ENCODE assay signal across 8 cellular contexts in genomic region chr6:18122128-18123093, GRCh38. TPM values are rescaled to one million over a fixed set of nuclear protein-coding genes. Genes with fewer than 3 reads are reported as not detected.
DNase-seq lines count a peak whose midpoint lies in the region; ATAC-seq and TF ChIP-seq lines count a peak whose summit lies in the region.

NHLRC1 (minus strand) TSS chr6:18122677; CDS start chr6:18122606, 71 bp downstream.

- ATAC-seq in GM19043 (IDR thresholded peaks at IDR 0.05; ENCODE audit: low read depth, unreplicated experiment) (peak; percentile 99), HG03432 (IDR thresholded peaks at IDR 0.05; ENCODE audit: unreplicated experiment) (peak; percentile 99)
- peak; percentile 99 for ATAC-seq in activated T-helper 17 cell treated with anti-CD3 and anti-CD28 coated beads, Interleukin-2, amount 50 U/mL, for 72 hours (replicated peaks)
- peak; percentile 100 for ATAC-seq in naive thymus-derived CD4-positive, alpha-beta T cell

- peaks cover 16% of the 10 kb centered on the region for H3K27me3 Mint-ChIP-seq in activated T-helper 17 cell treated with anti-CD3 and anti-CD28 coated beads, Interleukin-2, amount 50 U/mL, for 72 hours
- peaks cover 0 to 65% (median 7%) of the 10 kb centered on the region in 5 donors for H3K27me3 Mint-ChIP-seq in naive thymus-derived CD4-positive, alpha-beta T cell

- no peaks in the 10 kb centered on the region for H3K9me3 ChIP-seq in OCI-LY3 (ENCODE audit: insufficient read depth, low read length)
- H3K9me3 ChIP-seq in naive thymus-derived CD4-positive, alpha-beta T cell (ENCODE audit: control insufficient read depth in 2 of 3, low read length in 3 of 3): peaks cover 0 to 6% (median 0%) of the 10 kb centered on the region in 3 experiments

- no peaks in the 10 kb centered on the region for H4K20me1 ChIP-seq in OCI-LY3 (ENCODE audit: insufficient read depth, low read length)

- H3K9me3 Mint-ChIP-seq in activated T-helper 17 cell treated with anti-CD3 and anti-CD28 coated beads, Interleukin-2, amount 50 U/mL, for 72 hours: no peaks in the 10 kb centered on the region
- H3K9me3 Mint-ChIP-seq in naive thymus-derived CD4-positive, alpha-beta T cell: peaks cover 0 to 35% (median 5%) of the 10 kb centered on the region in 11 donors

- POLR2A ChIA-PET in naive thymus-derived CD4-positive, alpha-beta T cell (lab: Charles Lee): interaction anchor here (1.2 kb wide), 1 partner anchor 415 kb away, joined by 3 read pairs; the partner anchor contains the start of gene NUP153

- no peak within 1 kb of the TSS for H3K27ac ChIP-seq in OCI-LY3 (ENCODE audit: low read length)
- H3K27ac ChIP-seq in naive thymus-derived CD4-positive, alpha-beta T cell (ENCODE audit: low read depth, low read length): no peak within 1 kb of the TSS

- H3K9ac ChIP-seq in OCI-LY3 (ENCODE audit: low read length): no peak within 1 kb of the TSS

- H3K4me1 Mint-ChIP-seq in activated T-helper 17 cell treated with anti-CD3 and anti-CD28 coated beads, Interleukin-2, amount 50 U/mL, for 72 hours: peaks cover 5% of the 10 kb centered on the region
- H3K4me1 Mint-ChIP-seq in naive thymus-derived CD4-positive, alpha-beta T cell: peaks cover 0 to 15% (median 8%) of the 10 kb centered on the region in 7 donors

- no peaks in the 10 kb centered on the region for H3K79me2 ChIP-seq in OCI-LY3 (ENCODE audit: low read length)

- intact Hi-C loops in naive thymus-derived CD4-positive, alpha-beta T cell (cut with micrococcal nuclease): loop anchor here (1.0 to 10.0 kb wide), 5 partner anchors 32 to 968 kb away; partner anchors contain the start of genes KDM1B (in 2 of the 2), TPMT (in 2 of the 2) and KIF13A (in 1 of the 2)

- H3K27ac Mint-ChIP-seq in activated T-helper 17 cell treated with anti-CD3 and anti-CD28 coated beads, Interleukin-2, amount 50 U/mL, for 72 hours: no peak within 1 kb of the TSS
- H3K27ac Mint-ChIP-seq in naive thymus-derived CD4-positive, alpha-beta T cell: peak within 1 kb of the TSS; percentile 6 to 87 (median 53)

- no peaks in the 10 kb centered on the region for H3K4me1 ChIP-seq in OCI-LY3 (ENCODE audit: low read length)
- H3K4me1 ChIP-seq in naive thymus-derived CD4-positive, alpha-beta T cell (ENCODE audit: control insufficient read depth in 2 of 2, insufficient read depth in 2 of 2, low read length in 2 of 2): peaks cover 5 to 8% of the 10 kb centered on the region in 2 donors

- no peak within 1 kb of the TSS for H3K4me2 ChIP-seq in OCI-LY3 (ENCODE audit: low read length)

- no peak within 1 kb of the TSS for H3K4me3 ChIP-seq in OCI-LY3 (ENCODE audit: low read length)
- peak within 1 kb of the TSS; percentile 45 for H3K4me3 ChIP-seq in fibroblast of mammary gland (ENCODE audit: control insufficient read depth, low read depth, low read length)
- H3K4me3 ChIP-seq in naive thymus-derived CD4-positive, alpha-beta T cell (ENCODE audit: low read length): peak within 1 kb of the TSS; percentile 63

- TF ChIP-seq CTCF in OCI-LY3 (IDR thresholded peaks at IDR 0.05; ENCODE audit: low read depth, low read length) (peak; percentile 17; the same call in 1 of the 2 replicates), fibroblast of mammary gland (conservative IDR thresholded peaks at IDR 0.05; ENCODE audit: control insufficient read depth, insufficient read depth, low read depth, low read length) (peak; percentile 79)

- H3K36me3 Mint-ChIP-seq in activated T-helper 17 cell treated with anti-CD3 and anti-CD28 coated beads, Interleukin-2, amount 50 U/mL, for 72 hours (ENCODE audit: low read depth): no peaks in the 10 kb centered on the region
- H3K36me3 Mint-ChIP-seq in naive thymus-derived CD4-positive, alpha-beta T cell: peaks cover 0 to 12% (median 3%) of the 10 kb centered on the region in 5 donors

- DNase-seq in AG08396 (ENCODE audit: low spot score): peak; percentile 91
- peak; percentile 85 for DNase-seq in fibroblast of mammary gland (ENCODE audit: low read depth)
- DNase-seq in naive thymus-derived CD4-positive, alpha-beta T cell: peak; percentile 43 to 68 (median 65)
- DNase-seq in stimulated activated CD8-positive, alpha-beta memory T cell treated with anti-CD3 and anti-CD28 coated beads, Interleukin-7, amount 100 ng/mL, for 48 hours (ENCODE audit: extremely low read depth in 1 of 2, low read depth in 1 of 2): peak; percentile 58 to 63

- H3K36me3 ChIP-seq in OCI-LY3 (replicated peaks; ENCODE audit: low read depth, low read length): no peaks in the 10 kb centered on the region
- H3K36me3 ChIP-seq in naive thymus-derived CD4-positive, alpha-beta T cell (ENCODE audit: control insufficient read depth in 2 of 3, insufficient read depth in 3 of 3, low read length in 3 of 3): no peaks in the 10 kb centered on the region

- H3K27me3 ChIP-seq in OCI-LY3 (ENCODE audit: low read depth, low read length): peaks cover 10% of the 10 kb centered on the region
- H3K27me3 ChIP-seq in naive thymus-derived CD4-positive, alpha-beta T cell (ENCODE audit: control insufficient read depth in 2 of 2, insufficient read depth in 2 of 2, low read length in 2 of 2): no peaks in the 10 kb centered on the region

- no peak within 1 kb of the TSS for H2AFZ ChIP-seq in OCI-LY3 (ENCODE audit: low read depth, low read length)

- H3K4me3 Mint-ChIP-seq in activated T-helper 17 cell treated with anti-CD3 and anti-CD28 coated beads, Interleukin-2, amount 50 U/mL, for 72 hours: peak within 1 kb of the TSS; percentile 81
- H3K4me3 Mint-ChIP-seq in naive thymus-derived CD4-positive, alpha-beta T cell: peak within 1 kb of the TSS; percentile 81 to 90 (median 87)

- CTCF ChIA-PET in naive thymus-derived CD4-positive, alpha-beta T cell (lab: Charles Lee): no interaction called here

RNA-seq across cellular contexts. Expression of gene NHLRC1, which starts in this region (rescaled TPM):
- not detected for total RNA-seq in activated T-helper 17 cell treated with anti-CD3 and anti-CD28 coated beads, Interleukin-2, amount 50 U/mL, for 72 hours
- 1 to 10 TPM in 2 of 5 experiments, under 1 TPM in 3; 0.39 to 1.4 (median 0.61) TPM for total RNA-seq in naive thymus-derived CD4-positive, alpha-beta T cell
- 1 to 10 TPM; 1.7 to 1.9 TPM for polyA plus RNA-seq in naive thymus-derived CD4-positive, alpha-beta T cell

Comparison
In these comparisons a context has a peak if more than half of its experiments do, and no peak if none do; other contexts are left out.
1. Peak in ATAC-seq in activated T-helper 17 cell treated with anti-CD3 and anti-CD28 coated beads, Interleukin-2, amount 50 U/mL, for 72 hours; RNA of the gene not detected or under 1 TPM.